Comparison of ENCODE assay signal across 8 cellular contexts in the genomic region with DNA sequence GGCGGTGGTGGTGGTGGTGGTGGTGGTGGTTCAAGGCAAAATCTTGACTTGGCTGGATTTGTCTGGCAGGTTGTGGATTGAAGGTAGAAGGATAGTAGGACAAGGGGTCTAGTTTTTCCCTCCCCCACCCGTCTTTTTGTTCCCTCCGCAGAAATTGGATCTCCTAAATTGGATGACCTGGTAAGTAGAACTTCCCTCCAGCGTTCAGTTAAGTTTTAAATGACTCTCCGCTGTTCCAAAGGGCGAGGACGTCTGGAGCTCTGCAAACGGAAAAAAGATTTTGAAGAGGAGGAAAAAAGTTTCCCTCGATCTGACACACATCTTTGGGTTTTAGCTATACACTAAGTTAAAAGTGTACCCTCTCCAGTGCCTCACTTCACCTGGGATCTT. TPM values are rescaled to one million over a fixed set of nuclear protein-coding genes. Genes with fewer than 3 reads are reported as not detected.
DNase-seq lines count a peak whose midpoint lies in the region; ATAC-seq, FAIRE-seq and TF ChIP-seq lines count a peak whose summit lies in the region.

No MANE protein-coding gene starts in this region.

- no peak for FAIRE-seq in HepG2 (lab: Jason Lieb, UNC)

- POLR2A ChIA-PET in HepG2 (lab: Yijun Ruan, JAX), result interaction anchor here (0.6 to 2.5 kb wide), 31 partner anchors 8 to 289 kb away, joined by 3 to 40 read pairs (median 4); a partner anchor contains a TSS

- BruUV-seq in HepG2 (replicated peaks; lab: Mats Ljungman, UMichigan), result TSS peak; percentile 84

- TF ChIP-seq RAD21 in HepG2 (CRISPR knock-in tag; IDR thresholded peaks at IDR 0.05), result no peak

- peak overlapping the region; percentile 86 for H3K4me2 ChIP-seq in HepG2 (ENCODE audit: low read depth, low read length)

- H4K20me1 ChIP-seq in HepG2 (ENCODE audit: insufficient read depth, low read length), result peaks cover 5% of the 10 kb centered on the region; the same call in 1 of the 2 replicates

- ATAC-seq in body of pancreas (no peak), HepG2 (peak; percentile 6), GM18909 (IDR thresholded peaks at IDR 0.05; ENCODE audit: poor library complexity, unreplicated experiment) (no peak)

- peak overlapping the region; percentile 77 for H3K4me3 Mint-ChIP-seq in T-helper 2 cell treated with Interferon-gamma antibody and Interleukin-4, amounts not matched to agents 5 μg/mL and 100 μg/mL, for 36 hours

- H3K9ac ChIP-seq in HepG2 (ENCODE audit: insufficient read depth, low read depth, low read length), result peak overlapping the region; percentile 68

- H2AFZ ChIP-seq in HepG2 (ENCODE audit: low read length), result peak overlapping the region; percentile 45

- no peaks in the 10 kb centered on the region for H3K27me3 ChIP-seq in body of pancreas
- no peaks in the 10 kb centered on the region; a peak in 1 of 5 replicates for H3K27me3 ChIP-seq in HepG2 (ENCODE audit: control insufficient read depth in 1 of 2, insufficient read depth in 2 of 2, low read length in 2 of 2)
- no peaks in the 10 kb centered on the region for H3K27me3 ChIP-seq in testis

- peaks cover 56% of the 10 kb centered on the region for H3K79me2 ChIP-seq in HepG2 (ENCODE audit: insufficient read depth, low read length)

- WGBS in body of pancreas, 2 donors, result 0 to 1% methylated on average over 8 of the region's 9 CpGs
- whole genome bisulfite sequencing in HepG2 (ENCODE audit: low lambda C conversion rate), result 3% methylated on average over 8 of the region's 9 CpGs
- 2 to 3% methylated on average over 8 of the region's 9 CpGs for WGBS in testis, 2 donors

- no peak for TF ChIP-seq CTCF in body of pancreas (IDR thresholded peaks at IDR 0.05)
- no peak for TF ChIP-seq CTCF in HepG2 (CRISPR knock-in tag; IDR thresholded peaks at IDR 0.05)
- TF ChIP-seq CTCF in testis (IDR thresholded peaks at IDR 0.05), result no peak

- in situ Hi-C loops in HepG2 (cut with HindIII; ENCODE audit: extremely low pct_ligation_motif_present, low pct_unique_long_range_greater_than_20kb), result loop anchor here (5.0 kb wide), 1 partner anchor 101 kb away; no protein-coding TSS in a partner anchor

- TF ChIP-seq POLR2A in body of pancreas (IDR thresholded peaks at IDR 0.05) (no peak), HepG2 (IDR thresholded peaks at IDR 0.05; ENCODE audit: insufficient read depth in 1 of 2, low read depth in 2 of 2, low read length in 2 of 2) (no peak), testis (IDR thresholded peaks at IDR 0.05) (no peak)

- H3K27ac ChIP-seq in body of pancreas (peak overlapping the region; percentile 59 to 99 (median 96)), HepG2 (ENCODE audit: extremely low read length, insufficient read depth, low read length) (peak overlapping the region; percentile 77), testis (peak overlapping the region; percentile 82 to 95)

- no peaks in the 10 kb centered on the region for H3K9me3 Mint-ChIP-seq in T-helper 2 cell treated with Interferon-gamma antibody and Interleukin-4, amounts not matched to agents 5 μg/mL and 100 μg/mL, for 36 hours

- H3K9me3 ChIP-seq in body of pancreas, result no peaks in the 10 kb centered on the region
- no peaks in the 10 kb centered on the region for H3K9me3 ChIP-seq in HepG2 (ENCODE audit: low read length)
- no peaks in the 10 kb centered on the region for H3K9me3 ChIP-seq in testis

- H3K27me3 Mint-ChIP-seq in T-helper 2 cell treated with Interferon-gamma antibody and Interleukin-4, amounts not matched to agents 5 μg/mL and 100 μg/mL, for 36 hours (ENCODE audit: low read depth), result peaks cover 64% of the 10 kb centered on the region

- H3K36me3 ChIP-seq in body of pancreas (replicated peaks in 1 of 2; ENCODE audit: insufficient read depth in 1 of 2, low read depth in 2 of 2) (no peaks in the 10 kb centered on the region), HepG2 (replicated peaks in 1 of 2; ENCODE audit: control insufficient read depth in 1 of 2, insufficient read depth in 2 of 2, low read length in 2 of 2) (no peaks in the 10 kb centered on the region), testis (ENCODE audit: low read depth, missing control alignments) (no peaks in the 10 kb centered on the region)

- no peak for DNase-seq in T-helper 2 cell treated with Interferon-gamma antibody and Interleukin-4, amounts not matched to agents 5 μg/mL and 100 μg/mL, for 36 hours (ENCODE audit: low spot score)
- no peak for DNase-seq in T-helper 2 cell
- no peak for DNase-seq in body of pancreas
- no peak for DNase-seq in HepG2 (ENCODE audit: low spot score)
- no peak for DNase-seq in testis
- DNase-seq in KG1 (lab: John Stamatoyannopoulos, UW), result no peak
- no peak for DNase-seq in RKO (ENCODE audit: low spot score)

- peaks cover 3% of the 10 kb centered on the region for H3K4me1 Mint-ChIP-seq in T-helper 2 cell treated with Interferon-gamma antibody and Interleukin-4, amounts not matched to agents 5 μg/mL and 100 μg/mL, for 36 hours (ENCODE audit: low read depth)

- H3K4me3 ChIP-seq in body of pancreas, result no peak overlapping the region
- H3K4me3 ChIP-seq in HepG2 (replicated peaks in 1 of 3; ENCODE audit: insufficient read depth in 1 of 3, low read depth in 2 of 3, low read length in 3 of 3), result peak overlapping the region; percentile 58 to 92 (median 85); a peak in 5 of 6 replicates
- H3K4me3 ChIP-seq in testis, result peak overlapping the region; percentile 83 to 88

- H3K4me1 ChIP-seq in body of pancreas (peaks cover 5% of the 10 kb centered on the region), HepG2 (ENCODE audit: insufficient read depth, low read length) (peaks cover 47% of the 10 kb centered on the region), testis (peaks cover 12% of the 10 kb centered on the region)

- CTCF ChIA-PET in HepG2 (lab: Yijun Ruan, JAX; ENCODE audit: low intra/inter-chr PET ratio, low total read pairs), result no interaction called here

- TF ChIP-seq EP300 in HepG2 (IDR thresholded peaks at IDR 0.05; ENCODE audit: low read depth in 2 of 2, low read length in 2 of 2), result no peak
- no peak for TF ChIP-seq EP300 in HepG2 (CRISPR knock-in tag; IDR thresholded peaks at IDR 0.05; ENCODE audit: borderline replicate concordance)

- H3K36me3 Mint-ChIP-seq in T-helper 2 cell treated with Interferon-gamma antibody and Interleukin-4, amounts not matched to agents 5 μg/mL and 100 μg/mL, for 36 hours (ENCODE audit: low read depth), result peaks cover 1% of the 10 kb centered on the region

- intact Hi-C loops in body of pancreas (cut with DNase I), result loop anchor here (10.0 kb wide), 1 partner anchor 98 kb away; no protein-coding TSS in a partner anchor
- intact Hi-C loops in HepG2 (cut with micrococcal nuclease; ENCODE audit: unreplicated experiment), result loop anchor here (2.0 to 5.0 kb wide), 2 partner anchors 98 to 176 kb away; no protein-coding TSS in a partner anchor
- intact Hi-C loops in testis (cut with DNase I; ENCODE audit: low total_unique reads), result no loop called here

- no peak overlapping the region for H3K27ac Mint-ChIP-seq in T-helper 2 cell treated with Interferon-gamma antibody and Interleukin-4, amounts not matched to agents 5 μg/mL and 100 μg/mL, for 36 hours

RNA-seq across cellular contexts. Expression of a gene that starts 0.4 kb away (rescaled TPM):
- 100 to 1,000 TPM; 120 to 145 TPM for total RNA-seq in body of pancreas
- total RNA-seq in HepG2 (2016; rRNA removed; fragmentation: Illumina TruSeq; extraction: Trizol), result 51.4 and 68.7 TPM in 2 replicates
- 8.1 and 10.5 TPM in 2 replicates for total RNA-seq in HepG2 (2016; cell fraction: cytosol; rRNA removed; fragmentation: Illumina TruSeq; extraction: Trizol; ENCODE audit: low read depth)
- 51.6 and 65.3 TPM in 2 replicates for total RNA-seq in HepG2 (2016; cell fraction: insoluble cytoplasmic fraction; rRNA removed; fragmentation: Illumina TruSeq; extraction: Trizol)
- 23.6 and 26.4 TPM in 2 replicates for total RNA-seq in HepG2 (2016; cell fraction: membrane; rRNA removed; fragmentation: Illumina TruSeq; extraction: Trizol)
- total RNA-seq in HepG2 (2016; cell fraction: nucleus; rRNA removed; fragmentation: Illumina TruSeq; extraction: Trizol), result 111 and 112 TPM in 2 replicates
- 42.1 and 43.8 TPM in 2 replicates for polyA plus RNA-seq in HepG2 (2011; rRNA removed)
- 21.7 and 35.6 TPM in 2 replicates for polyA plus RNA-seq in HepG2 (2011; cell fraction: cytosol; rRNA removed)
- polyA plus RNA-seq in HepG2 (2011; cell fraction: nucleus; rRNA removed), result 35.4 and 41.4 TPM in 2 replicates
- polyA plus RNA-seq in HepG2 (2012), result 45.1 and 63.2 TPM in 2 replicates
- polyA plus RNA-seq in HepG2 (2016; cell fraction: cytosol; fragmentation: Illumina TruSeq; extraction: Trizol; ENCODE audit: low read depth), result 1.6 TPM in 2 replicates
- 39.9 and 43.3 TPM in 2 replicates for polyA plus RNA-seq in HepG2 (2016; cell fraction: insoluble cytoplasmic fraction; fragmentation: Illumina TruSeq; extraction: Trizol; ENCODE audit: low read depth)
- 7.6 and 7.9 TPM in 2 replicates for polyA plus RNA-seq in HepG2 (2016; cell fraction: membrane; fragmentation: Illumina TruSeq; extraction: Trizol; ENCODE audit: low read depth)
- polyA plus RNA-seq in HepG2 (2016; cell fraction: nucleus; fragmentation: Illumina TruSeq; extraction: Trizol; ENCODE audit: insufficient read depth, low read depth), result 106 and 117 TPM in 2 replicates
- 187 and 243 TPM in 2 replicates for polyA minus RNA-seq in HepG2 (2011; rRNA and poly(A)+ RNA removed; ENCODE audit: low replicate concordance)
- polyA minus RNA-seq in HepG2 (2011; cell fraction: cytosol; rRNA and poly(A)+ RNA removed), result 60.2 and 70.2 TPM in 2 replicates
- polyA minus RNA-seq in HepG2 (2011; cell fraction: nucleus; rRNA and poly(A)+ RNA removed), result 201 and 210 TPM in 2 replicates
- total RNA-seq in testis, result 100 to 1,000 TPM in 1 of 2 donors, 10 to 100 TPM in 1; 95.9 to 120 TPM
- polyA plus RNA-seq in testis (ENCODE audit: insufficient read depth, low read depth, low replicate concordance), result 33.0 TPM

RNA-seq across cellular contexts. Expression of a gene that starts 33.6 kb away (rescaled TPM):
- total RNA-seq in body of pancreas (10 to 100 TPM; 17.5 to 27.8 TPM), HepG2 (2016; rRNA removed; fragmentation: Illumina TruSeq; extraction: Trizol) (37.2 and 65.8 TPM in 2 replicates), testis (10 to 100 TPM; 21.0 to 23.1 TPM)
- 2.5 and 2.7 TPM in 2 replicates for total RNA-seq in HepG2 (2016; cell fraction: cytosol; rRNA removed; fragmentation: Illumina TruSeq; extraction: Trizol; ENCODE audit: low read depth)
- total RNA-seq in HepG2 (2016; cell fraction: insoluble cytoplasmic fraction; rRNA removed; fragmentation: Illumina TruSeq; extraction: Trizol), result 38.6 and 65.0 TPM in 2 replicates
- 15.9 and 19.0 TPM in 2 replicates for total RNA-seq in HepG2 (2016; cell fraction: membrane; rRNA removed; fragmentation: Illumina TruSeq; extraction: Trizol)
- total RNA-seq in HepG2 (2016; cell fraction: nucleus; rRNA removed; fragmentation: Illumina TruSeq; extraction: Trizol), result 24.0 and 25.6 TPM in 2 replicates
- polyA plus RNA-seq in HepG2 (2011; rRNA removed) (12.7 and 14.8 TPM in 2 replicates), testis (ENCODE audit: insufficient read depth, low read depth, low replicate concordance) (6.9 TPM)
- polyA plus RNA-seq in HepG2 (2011; cell fraction: cytosol; rRNA removed), result 7.8 and 14.4 TPM in 2 replicates
- 4.2 and 7.4 TPM in 2 replicates for polyA plus RNA-seq in HepG2 (2011; cell fraction: nucleus; rRNA removed)
- polyA plus RNA-seq in HepG2 (2012), result 10.3 and 13.4 TPM in 2 replicates
- 0.89 and 0.90 TPM in 2 replicates for polyA plus RNA-seq in HepG2 (2016; cell fraction: cytosol; fragmentation: Illumina TruSeq; extraction: Trizol; ENCODE audit: low read depth)
- polyA plus RNA-seq in HepG2 (2016; cell fraction: insoluble cytoplasmic fraction; fragmentation: Illumina TruSeq; extraction: Trizol; ENCODE audit: low read depth), result 27.1 and 30.5 TPM in 2 replicates
- polyA plus RNA-seq in HepG2 (2016; cell fraction: membrane; fragmentation: Illumina TruSeq; extraction: Trizol; ENCODE audit: low read depth), result 4.4 and 4.8 TPM in 2 replicates
- 17.5 and 19.5 TPM in 2 replicates for polyA plus RNA-seq in HepG2 (2016; cell fraction: nucleus; fragmentation: Illumina TruSeq; extraction: Trizol; ENCODE audit: insufficient read depth, low read depth)
- polyA minus RNA-seq in HepG2 (2011; rRNA and poly(A)+ RNA removed; ENCODE audit: low replicate concordance), result 6.7 and 16.3 TPM in 2 replicates
- polyA minus RNA-seq in HepG2 (2011; cell fraction: cytosol; rRNA and poly(A)+ RNA removed), result 18.3 and 20.3 TPM in 2 replicates
- polyA minus RNA-seq in HepG2 (2011; cell fraction: nucleus; rRNA and poly(A)+ RNA removed), result 29.6 and 31.1 TPM in 2 replicates

Comparison
In these comparisons a context has a peak if more than half of its experiments do, and no peak if none do; other contexts are left out.
1. H3K4me3 ChIP-seq: peak in HepG2 (3 of 3) and testis (2 of 2); none in body of pancreas (0 of 2).
2. Peak in every context shown above with its lines, with median percentiles within 50 percentile points of each other: H3K27ac ChIP-seq.